19 cellular contexts compared by ENCODE assay signal in the genomic region with DNA sequence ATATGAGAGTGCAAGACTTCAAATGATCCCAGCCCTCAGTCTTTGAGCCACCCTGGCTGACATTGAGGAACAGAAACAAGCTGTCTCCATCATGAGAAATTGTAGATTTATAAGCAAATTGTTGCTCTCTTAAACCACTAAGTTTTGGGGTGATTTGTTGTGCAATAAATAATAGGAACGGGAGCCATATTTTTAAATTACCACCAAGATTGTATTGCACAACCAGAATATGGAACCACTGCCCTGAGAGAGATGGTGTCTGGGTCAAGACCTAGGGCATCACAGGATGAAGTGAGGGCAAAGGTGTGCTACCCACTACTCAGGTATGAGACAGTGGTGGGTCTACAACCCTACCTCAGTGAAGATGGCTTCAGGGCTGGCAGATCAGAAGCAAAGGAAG. TPM values are rescaled to one million over a fixed set of nuclear protein-coding genes. Genes with fewer than 3 reads are reported as not detected.
A peak's percentile ranks its signal among the peaks of the same experiment; 100 is the strongest.
DNase-seq lines count a peak whose midpoint lies in the region; ATAC-seq and TF ChIP-seq lines count a peak whose summit lies in the region.
"Had no signal": no experiment of that assay in that cellular context is flagged by ENCODE, and none has a peak within 500 bp of the region (broad histone marks: within the 10 kb centered on the region; RNA-seq: fewer than 3 reads in every experiment).

No MANE protein-coding gene starts in this region.

- no peak for ATAC-seq in stimulated activated naive CD8-positive, alpha-beta T cell treated with anti-CD3 and anti-CD28 coated beads, Interleukin-15, amount 100 ng/mL, for 72 hours
- ATAC-seq in GM19397 (IDR thresholded peaks at IDR 0.05; ENCODE audit: unreplicated experiment) (no peak), T-cell (replicated peaks in 1 of 4) (no peak)

- H3K36me3 Mint-ChIP-seq in stimulated activated naive CD8-positive, alpha-beta T cell treated with anti-CD3 and anti-CD28 coated beads, Interleukin-15, Interleukin-2, amounts not matched to agents 100 ng/mL and 50 ng/mL, for 24 hours (ENCODE audit: low read depth): no peaks in the 10 kb centered on the region
- no peaks in the 10 kb centered on the region for H3K36me3 Mint-ChIP-seq in brain
- H3K36me3 Mint-ChIP-seq in T-cell: no peaks in the 10 kb centered on the region

- in situ Hi-C loops in G401 (cut with HindIII; ENCODE audit: low sequenced_read_pairs): no loop called here

- H3K4me3 Mint-ChIP-seq in stimulated activated naive CD8-positive, alpha-beta T cell treated with anti-CD3 and anti-CD28 coated beads, Interleukin-15, Interleukin-2, amounts not matched to agents 100 ng/mL and 50 ng/mL, for 24 hours: no peak overlapping the region
- H3K4me3 Mint-ChIP-seq in stimulated activated naive CD8-positive, alpha-beta T cell treated with anti-CD3 and anti-CD28 coated beads, Interleukin-15, amount 100 ng/mL, for 72 hours: no peak overlapping the region
- peak overlapping the region in 1 of 5 experiments; percentile 41 for H3K4me3 Mint-ChIP-seq in brain
- no peak overlapping the region for H3K4me3 Mint-ChIP-seq in T-cell

- CTCF ChIA-PET in T-cell (lab: Charles Lee): interaction anchor here in 1 of 2 donors (1.1 kb wide), 2 partner anchors 20 to 25 kb away, joined by 5 to 7 read pairs; no protein-coding TSS in a partner anchor

- peaks cover 18% of the 10 kb centered on the region for H3K27me3 Mint-ChIP-seq in stimulated activated naive CD8-positive, alpha-beta T cell treated with anti-CD3 and anti-CD28 coated beads, Interleukin-15, Interleukin-2, amounts not matched to agents 100 ng/mL and 50 ng/mL, for 24 hours
- peaks cover 10% of the 10 kb centered on the region for H3K27me3 Mint-ChIP-seq in stimulated activated naive CD8-positive, alpha-beta T cell treated with anti-CD3 and anti-CD28 coated beads, Interleukin-15, amount 100 ng/mL, for 72 hours
- H3K27me3 Mint-ChIP-seq in brain: peaks cover 18% of the 10 kb centered on the region
- H3K27me3 Mint-ChIP-seq in T-cell: peaks cover 0 to 15% of the 10 kb centered on the region in 2 donors

- no peak for TF ChIP-seq CTCF in brain (conservative IDR thresholded peaks at IDR 0.05)

- no peak for DNase-seq in stimulated activated naive CD8-positive, alpha-beta T cell treated with anti-CD3 and anti-CD28 coated beads, Interleukin-15, amount 100 ng/mL, for 72 hours
- DNase-seq in NOMO-1 treated with DMSO at 0.1 percent for 48 hours (lab: John Stamatoyannopoulos, UW; ENCODE audit: unreplicated experiment): peak; percentile 98
- no peak for DNase-seq in NCI-H2029 (lab: John Stamatoyannopoulos, UW)
- DNase-seq in G401 (ENCODE audit: low spot score): no peak
- no peak for DNase-seq in T-cell
- DNase-seq: Caco-2, DMS153, HCEC 1CT, KG1, NCI-H1105, NCI-H187, NCI-H345, NCI-H526, PC-9, SW 1271 had no signal

- POLR2A ChIA-PET in T-cell (lab: Charles Lee): no interaction called here

- no peaks in the 10 kb centered on the region for H3K9me3 Mint-ChIP-seq in stimulated activated naive CD8-positive, alpha-beta T cell treated with anti-CD3 and anti-CD28 coated beads, Interleukin-15, Interleukin-2, amounts not matched to agents 100 ng/mL and 50 ng/mL, for 24 hours
- H3K9me3 Mint-ChIP-seq in stimulated activated naive CD8-positive, alpha-beta T cell treated with anti-CD3 and anti-CD28 coated beads, Interleukin-15, amount 100 ng/mL, for 72 hours: no peaks in the 10 kb centered on the region
- peaks cover 0 to 6% (median 0%) of the 10 kb centered on the region in 5 experiments for H3K9me3 Mint-ChIP-seq in brain
- no peaks in the 10 kb centered on the region for H3K9me3 Mint-ChIP-seq in T-cell

- H3K4me1 Mint-ChIP-seq in stimulated activated naive CD8-positive, alpha-beta T cell treated with anti-CD3 and anti-CD28 coated beads, Interleukin-15, Interleukin-2, amounts not matched to agents 100 ng/mL and 50 ng/mL, for 24 hours (ENCODE audit: low read depth): peaks cover 35% of the 10 kb centered on the region
- peaks cover 61% of the 10 kb centered on the region for H3K4me1 Mint-ChIP-seq in stimulated activated naive CD8-positive, alpha-beta T cell treated with anti-CD3 and anti-CD28 coated beads, Interleukin-15, amount 100 ng/mL, for 72 hours
- H3K4me1 Mint-ChIP-seq in brain: peaks cover 64% of the 10 kb centered on the region
- peaks cover 41 to 52% (median 47%) of the 10 kb centered on the region in 3 donors for H3K4me1 Mint-ChIP-seq in T-cell

- H3K27ac Mint-ChIP-seq in stimulated activated naive CD8-positive, alpha-beta T cell treated with anti-CD3 and anti-CD28 coated beads, Interleukin-15, Interleukin-2, amounts not matched to agents 100 ng/mL and 50 ng/mL, for 24 hours: peak overlapping the region; percentile 8
- no peak overlapping the region for H3K27ac Mint-ChIP-seq in stimulated activated naive CD8-positive, alpha-beta T cell treated with anti-CD3 and anti-CD28 coated beads, Interleukin-15, amount 100 ng/mL, for 72 hours
- H3K27ac Mint-ChIP-seq in brain (peak overlapping the region in 3 of 5 experiments; percentile 18 to 41 (median 29)), T-cell (no peak overlapping the region)

RNA-seq across cellular contexts. Expression of a gene that starts 2.3 kb away (rescaled TPM):
- 0.27 TPM for polyA plus RNA-seq in brain (ENCODE audit: insufficient read depth, low read depth, low replicate concordance)
- total RNA-seq in G401 (2014; rRNA removed; shearing (Covaris generic)): not detected in 2 replicates
- total RNA-seq in T-cell: under 1 TPM; 0.13 to 0.49 (median 0.26) TPM

RNA-seq across cellular contexts. Expression of a gene that starts 4.9 kb away (rescaled TPM):
- polyA plus RNA-seq in brain (ENCODE audit: insufficient read depth, low read depth, low replicate concordance): 0.97 TPM
- not detected in 2 replicates for total RNA-seq in G401 (2014; rRNA removed; shearing (Covaris generic))
- total RNA-seq in T-cell: under 1 TPM; 0.20 to 0.43 (median 0.30) TPM
- total RNA-seq: M059J had no signal

Comparison
In these comparisons a context has a peak if more than half of its experiments do, and no peak if none do; other contexts are left out.
1. H3K27ac Mint-ChIP-seq: peak in stimulated activated naive CD8-positive, alpha-beta T cell treated with anti-CD3 and anti-CD28 coated beads, Interleukin-15, Interleukin-2, amounts not matched to agents 100 ng/mL and 50 ng/mL, for 24 hours (single experiment) and brain (3 of 5); none in stimulated activated naive CD8-positive, alpha-beta T cell treated with anti-CD3 and anti-CD28 coated beads, Interleukin-15, amount 100 ng/mL, for 72 hours (0 of 2) and T-cell (0 of 2).